Comparison of ENCODE assay signal across 36 cellular contexts in genomic region chr22:34010259-34010658, GRCh38.
"Had no signal": no experiment of that assay in that cellular context is flagged by ENCODE, and none has a peak within 500 bp of the region (broad histone marks: within the 10 kb centered on the region; RNA-seq: fewer than 3 reads in every experiment).

No MANE protein-coding gene starts in this region.

- DNase-seq: Karpas-422, Kasumi-1, MG63, MM.1S, MV-4-11, NCI-H1048, NCI-H1092, NCI-H1092 treated with DMSO at 0.1 percent for 48 hours, NCI-H1105, NCI-H1105 treated with DMSO at 0.1 percent for 48 hours, NCI-H1417, NCI-H1417 treated with DMSO at 0.1 percent for 48 hours, NCI-H1436, NCI-H1436 treated with DMSO at 0.1 percent for 48 hours, NCI-H146, NCI-H1694, NCI-H1694 treated with DMSO at 0.1 percent for 48 hours, NCI-H187, NCI-H187 treated with DMSO at 0.1 percent for 48 hours, NCI-H1930, NCI-H2029, NCI-H2029 treated with DMSO at 0.1 percent for 48 hours, NCI-H2081, NCI-H2081 treated with DMSO at 0.1 percent for 48 hours, NCI-H2107, NCI-H2171, NCI-H2171 treated with DMSO at 0.1 percent for 48 hours, NCI-H2227 treated with DMSO at 0.1 percent for 48 hours, NCI-H226, NCI-H345, NCI-H446, NCI-H446 treated with DMSO at 0.1 percent for 48 hours, NCI-H510A, NCI-H510A treated with DMSO at 0.1 percent for 48 hours, NCI-H524, NCI-H524 treated with DMSO at 0.1 percent for 48 hours had no signal

- H3K4me3 ChIP-seq: MG63 had no signal

- H3K36me3 ChIP-seq: MG63 had no signal

- H3K27me3 ChIP-seq: MG63 had no signal
